Comparison of ENCODE assay signal across 29 cellular contexts in the genomic region with DNA sequence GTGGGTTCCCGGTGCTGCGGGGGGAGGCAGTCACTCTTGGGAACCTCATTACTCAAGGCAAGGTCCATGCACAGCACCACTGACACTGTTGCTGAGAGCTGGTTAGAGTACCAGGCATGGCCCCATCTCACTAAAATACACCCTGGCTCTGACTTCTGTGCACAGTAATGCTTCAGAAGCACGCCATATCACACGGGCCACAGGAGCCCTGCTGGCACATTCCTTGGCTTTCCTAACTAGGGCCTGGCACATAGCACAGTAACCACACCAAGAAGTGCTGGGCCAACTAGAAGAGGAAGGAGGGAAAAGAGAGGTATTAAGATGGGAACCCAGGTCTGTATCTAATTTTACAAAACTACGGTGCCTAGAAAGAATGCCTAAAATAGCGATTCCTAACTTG.
"Had no signal": no experiment of that assay in that cellular context is flagged by ENCODE, and none has a peak within 500 bp of the region (broad histone marks: within the 10 kb centered on the region; RNA-seq: fewer than 3 reads in every experiment).

No MANE protein-coding gene starts in this region.

- H3K9me3 ChIP-seq: breast epithelium, MG63, SJSA1 had no signal

- DNase-seq: activated CD4-positive, alpha-beta T cell treated with anti-CD3 and anti-CD28 coated beads, Interleukin-2, amount 10 ng/mL, durations not matched to agents 24 days and 14 days; activated CD4-positive, alpha-beta T cell treated with anti-CD3 and anti-CD28 coated beads, Interleukin-2, amount 50 U/mL, for 48 hours; activated CD4-positive, CD25-positive, alpha-beta regulatory T cell treated with anti-CD3 and anti-CD28 coated beads, Interleukin-2, amount 50 U/mL, for 72 hours; activated gamma-delta T cell treated with Interleukin-2 at 50 U/mL for 16 hours; activated naive CD4-positive, alpha-beta T cell treated with anti-CD3 and anti-CD28 coated beads, Interleukin-2, amount 10 ng/mL, durations not matched to agents 7 days and 5 days; activated naive CD8-positive, alpha-beta T cell treated with anti-CD3 and anti-CD28 coated beads for 36 hours; activated T-cell treated with anti-CD3 and anti-CD28 coated beads for 4 hours; activated T-cell treated with anti-CD3 and anti-CD28 coated beads, Interleukin-2, amount 50 U/mL, for 48 hours; MG63; MV-4-11; NCI-H1092 treated with DMSO at 0.1 percent for 48 hours; NCI-H1417 treated with DMSO at 0.1 percent for 48 hours; NCI-H1694; NCI-H2029; NCI-H2107; NCI-H2171 treated with DMSO at 0.1 percent for 48 hours; NCI-H226; NCI-H510A; NCI-H69; NK-92 treated with Interleukin-12 subunit alpha and Interleukin-12 subunit beta, amount 100 ng/mL, for 24 hours; OCI-M1; RPMI8226; SHP77; SW 1271 had no signal

- H3K4me3 ChIP-seq: breast epithelium, MG63, SJSA1 had no signal

- H3K9me3 Mint-ChIP-seq: activated CD4-positive, alpha-beta T cell treated with anti-CD3 and anti-CD28 coated beads, Interleukin-2, amount 10 ng/mL, durations not matched to agents 24 days and 14 days; activated naive CD4-positive, alpha-beta T cell treated with anti-CD3 and anti-CD28 coated beads, Interleukin-2, amount 10 ng/mL, durations not matched to agents 7 days and 5 days; activated naive CD8-positive, alpha-beta T cell treated with anti-CD3 and anti-CD28 coated beads for 36 hours; activated T-helper 2 cell treated with anti-CD3 and anti-CD28 coated beads, Interferon-gamma antibody, Interleukin-2, Interleukin-4, amounts not matched to agents 10 μg/mL and 5 μg/mL and 100 μg/mL, durations not matched to agents 14 hours and 24 hours and 36 hours had no signal

- H3K27me3 Mint-ChIP-seq: activated CD4-positive, alpha-beta T cell treated with anti-CD3 and anti-CD28 coated beads, Interleukin-2, amount 10 ng/mL, durations not matched to agents 24 days and 14 days; activated naive CD4-positive, alpha-beta T cell treated with anti-CD3 and anti-CD28 coated beads, Interleukin-2, amount 10 ng/mL, durations not matched to agents 7 days and 5 days; activated naive CD8-positive, alpha-beta T cell treated with anti-CD3 and anti-CD28 coated beads for 36 hours had no signal

- H3K4me1 ChIP-seq: breast epithelium, SJSA1 had no signal

- H3K27me3 ChIP-seq: breast epithelium, MG63, SJSA1 had no signal

- ATAC-seq: Panc1, SK-N-SH treated with all-trans-retinoic acid at 6 μM for 48 hours had no signal

- H3K4me3 Mint-ChIP-seq: activated CD4-positive, alpha-beta T cell treated with anti-CD3 and anti-CD28 coated beads, Interleukin-2, amount 10 ng/mL, durations not matched to agents 24 days and 14 days; activated naive CD4-positive, alpha-beta T cell treated with anti-CD3 and anti-CD28 coated beads, Interleukin-2, amount 10 ng/mL, durations not matched to agents 7 days and 5 days; activated naive CD8-positive, alpha-beta T cell treated with anti-CD3 and anti-CD28 coated beads for 36 hours had no signal

- H3K27ac Mint-ChIP-seq: activated CD4-positive, alpha-beta T cell treated with anti-CD3 and anti-CD28 coated beads, Interleukin-2, amount 10 ng/mL, durations not matched to agents 24 days and 14 days; activated naive CD4-positive, alpha-beta T cell treated with anti-CD3 and anti-CD28 coated beads, Interleukin-2, amount 10 ng/mL, durations not matched to agents 7 days and 5 days; activated naive CD8-positive, alpha-beta T cell treated with anti-CD3 and anti-CD28 coated beads for 36 hours; activated T-helper 2 cell treated with anti-CD3 and anti-CD28 coated beads, Interferon-gamma antibody, Interleukin-2, Interleukin-4, amounts not matched to agents 10 μg/mL and 5 μg/mL and 100 μg/mL, durations not matched to agents 14 hours and 24 hours and 36 hours had no signal

- H3K27ac ChIP-seq: breast epithelium, SJSA1 had no signal
